ENCODE assay signal across 11 cellular contexts in genomic region chr17:36932383-36933173, GRCh38. TPM values are rescaled to one million over a fixed set of nuclear protein-coding genes. Genes with fewer than 3 reads are reported as not detected.
A peak's percentile ranks its signal among the peaks of the same experiment; 100 is the strongest.
DNase-seq lines count a peak whose midpoint lies in the region; ATAC-seq, FAIRE-seq and TF ChIP-seq lines count a peak whose summit lies in the region.
"Had no signal": no experiment of that assay in that cellular context is flagged by ENCODE, and none has a peak within 500 bp of the region (broad histone marks: within the 10 kb centered on the region; RNA-seq: fewer than 3 reads in every experiment).

No MANE protein-coding gene starts in this region.

- ATAC-seq in GM12878: no peak
- ATAC-seq in HG03378 (IDR thresholded peaks at IDR 0.05; ENCODE audit: unreplicated experiment): no peak
- no peak for ATAC-seq in GM18520 (IDR thresholded peaks at IDR 0.05; ENCODE audit: unreplicated experiment)

- no peaks in the 10 kb centered on the region for H3K79me2 ChIP-seq in GM12878 (ENCODE audit: control insufficient read depth, insufficient read depth, low read length)

- CTCF ChIA-PET in A673 (lab: Charles Lee) (no interaction called here), GM12878 (lab: Yijun Ruan, JAX) (no interaction called here)

- FAIRE-seq in GM12878 (lab: Jason Lieb, UNC): no peak

- BruUV-seq in A673 (replicated peaks; lab: Mats Ljungman, UMichigan) (no TSS peak), GM12878 (replicated peaks; lab: Mats Ljungman, UMichigan) (no TSS peak)

- DNase-seq in A673 (ENCODE audit: low spot score): no peak
- DNase-seq in GM10266 (ENCODE audit: extremely low spot score): peak; percentile 41
- no peak for DNase-seq in GM12878 (ENCODE audit: low read depth, low spot score)
- no peak for DNase-seq in mesothelial cell of epicardium (ENCODE audit: low spot score in 2 of 2, unreplicated experiment in 2 of 2)
- no peak for DNase-seq in midbrain (lab: John Stamatoyannopoulos, UW)
- DNase-seq in foreskin fibroblast: no peak
- DNase-seq: NCI-H510A treated with DMSO at 0.1 percent for 48 hours had no signal

- H3K36me3 ChIP-seq in A673 (ENCODE audit: insufficient read depth, low read length, poor library complexity, severe bottlenecking) (no peaks in the 10 kb centered on the region), GM12878 (ENCODE audit: control insufficient read depth in 2 of 2, insufficient read depth in 2 of 2, low read length in 1 of 2) (no peaks in the 10 kb centered on the region)
- H3K36me3 ChIP-seq: ascending aorta, prostate gland had no signal

- TF ChIP-seq POLR2A in GM12878 (IDR thresholded peaks at IDR 0.05; ENCODE audit: low read depth, low read length): no peak

- POLR2A ChIA-PET in A673 (lab: Charles Lee; ENCODE audit: low non-redundant PET) (no interaction called here), GM12878 (lab: Charles Lee) (no interaction called here)

- TF ChIP-seq RAD21 in GM12878 (IDR thresholded peaks at IDR 0.05; ENCODE audit: insufficient read depth, low read depth, low read length): no peak

- H3K9me3 ChIP-seq in A673 (ENCODE audit: low read depth, low read length, poor library complexity, severe bottlenecking) (no peaks in the 10 kb centered on the region), GM12878 (replicated peaks; ENCODE audit: control insufficient read depth, insufficient read depth, low read length) (no peaks in the 10 kb centered on the region)
- H3K9me3 ChIP-seq: ascending aorta, prostate gland had no signal

- in situ Hi-C loops in GM12878 (cut with MboI): no loop called here

- SMC1A ChIA-PET in GM12878 (lab: Charles Lee; ENCODE audit: uncharacterized antibody, unreplicated experiment): no interaction called here

- H3K4me1 ChIP-seq in A673 (ENCODE audit: insufficient read depth, low read length, poor library complexity, severe bottlenecking): peaks cover 16% of the 10 kb centered on the region
- H3K4me1 ChIP-seq in GM12878 (ENCODE audit: control insufficient read depth, insufficient read depth, low read length): peaks cover 8% of the 10 kb centered on the region
- H3K4me1 ChIP-seq: prostate gland had no signal

- no peak overlapping the region for H2AFZ ChIP-seq in GM12878 (ENCODE audit: control insufficient read depth, low read depth, low read length)

- H3K9ac ChIP-seq in GM12878 (ENCODE audit: control insufficient read depth, insufficient read depth, low read length): no peak overlapping the region

- no peaks in the 10 kb centered on the region for H3K9me3 Mint-ChIP-seq in mesothelial cell of epicardium

- H3K27ac ChIP-seq in A673 (ENCODE audit: low read depth, low read length, poor library complexity, severe bottlenecking) (no peak overlapping the region), GM12878 (ENCODE audit: control insufficient read depth, insufficient read depth) (no peak overlapping the region)
- H3K27ac ChIP-seq: ascending aorta, prostate gland had no signal

- WGBS in GM12878 (ENCODE audit: insufficient coverage, insufficient replicate concordance, low lambda C conversion rate, missing lambda C conversion rate): 25% methylated on average over 33 of the region's 36 CpGs

- H3K4me3 ChIP-seq in A673 (ENCODE audit: low read depth, low read length, poor library complexity, severe bottlenecking): peak overlapping the region; percentile 23
- no peak overlapping the region for H3K4me3 ChIP-seq in GM12878
- H3K4me3 ChIP-seq in foreskin fibroblast (ENCODE audit: low read depth in 1 of 2, low read length in 2 of 2): no peak overlapping the region
- H3K4me3 ChIP-seq: prostate gland had no signal

- H4K20me1 ChIP-seq in GM12878 (ENCODE audit: control insufficient read depth, insufficient read depth): no peaks in the 10 kb centered on the region

- H3K4me1 Mint-ChIP-seq in mesothelial cell of epicardium: peaks cover 61% of the 10 kb centered on the region

- H3K4me2 ChIP-seq in GM12878 (ENCODE audit: control insufficient read depth, insufficient read depth): no peak overlapping the region

- RAD21 ChIA-PET in GM12878 (lab: Charles Lee; ENCODE audit: unreplicated experiment): no interaction called here

- H3K36me3 Mint-ChIP-seq in mesothelial cell of epicardium: no peaks in the 10 kb centered on the region

- peaks cover 80% of the 10 kb centered on the region for H3K27me3 ChIP-seq in A673 (replicated peaks; ENCODE audit: insufficient read depth, low read depth, low read length, poor library complexity)
- peaks cover 46 to 55% of the 10 kb centered on the region in 2 experiments for H3K27me3 ChIP-seq in GM12878 (replicated peaks in 1 of 2; ENCODE audit: control insufficient read depth in 2 of 2, insufficient read depth in 2 of 2, low read length in 1 of 2)

- intact Hi-C loops in A673 (cut with micrococcal nuclease; ENCODE audit: unreplicated experiment) (no loop called here), GM12878 (cut with micrococcal nuclease; ENCODE audit: unreplicated experiment) (no loop called here)

- peak overlapping the region; percentile 25 for H3K4me3 Mint-ChIP-seq in mesothelial cell of epicardium

- peaks cover 99% of the 10 kb centered on the region for H3K27me3 Mint-ChIP-seq in mesothelial cell of epicardium (ENCODE audit: low read depth)

- no peak for TF ChIP-seq EP300 in GM12878 (IDR thresholded peaks at IDR 0.05; ENCODE audit: borderline replicate concordance in 1 of 2, control insufficient read depth in 1 of 2, low read depth in 2 of 2, low read length in 2 of 2)

- TF ChIP-seq CTCF in A673 (conservative IDR thresholded peaks at IDR 0.05; ENCODE audit: low read depth, low read length) (no peak), GM10266 (IDR thresholded peaks at IDR 0.05; ENCODE audit: control insufficient read depth, insufficient read depth, low read depth, missing control alignments) (no peak), GM12878 (IDR thresholded peaks at IDR 0.05 in 2 of 3, conservative IDR thresholded peaks at IDR 0.05 in 1 of 3; ENCODE audit: control insufficient read depth in 2 of 3, extremely low read depth in 1 of 3, insufficient read depth in 1 of 3, low read depth in 3 of 3, low read length in 3 of 3) (no peak), mesothelial cell of epicardium (IDR thresholded peaks at IDR 0.05; ENCODE audit: unreplicated experiment) (no peak), foreskin fibroblast (IDR thresholded peaks at IDR 0.05; ENCODE audit: low read depth, low read length) (no peak)

- no peak overlapping the region for H3K27ac Mint-ChIP-seq in mesothelial cell of epicardium

TF ChIP-seq in GM12878, 131 proteins besides CTCF, POLR2A, EP300 and RAD21:
- TF ChIP-seq TCF12 (IDR thresholded peaks at IDR 0.05; ENCODE audit: low read depth, low read length) (no peak), EZH2 (IDR thresholded peaks at IDR 0.05; ENCODE audit: borderline replicate concordance, control insufficient read depth, low read depth, low read length) (peak; percentile 77; the same call in 1 of the 2 replicates), SRF (IDR thresholded peaks at IDR 0.05; ENCODE audit: low read depth in 2 of 2, low read length in 2 of 2) (peak in 1 of 2 experiments; percentile 29; a peak in 1 of 4 replicates)

RNA-seq across cellular contexts. Expression of gene LHX1, which starts 4.7 kb away (rescaled TPM):
- total RNA-seq in A673 (2021): not detected in 2 replicates
- total RNA-seq in GM12878 (2013; cell fraction: nucleolus; rRNA removed): not detected in 2 replicates
- not detected in 2 replicates for total RNA-seq in GM12878 (2014; rRNA removed)
- not detected in 2 replicates for total RNA-seq in GM12878 (2014; rRNA removed; fragmentation: Illumina TruSeq; extraction: Trizol)
- total RNA-seq in GM12878 (2021): not detected in 2 replicates
- polyA plus RNA-seq in GM12878 (2011; ENCODE audit: low read depth): not detected
- polyA plus RNA-seq in GM12878 (2011; rRNA removed): not detected in 2 replicates
- polyA plus RNA-seq in GM12878 (2011; cell fraction: cytosol; rRNA removed): not detected in 2 replicates
- polyA plus RNA-seq in GM12878 (2011; cell fraction: nucleus; rRNA removed): not detected in 2 replicates
- polyA plus RNA-seq in GM12878 (2012): 0.07 and 0.21 TPM in 2 replicates
- polyA plus RNA-seq in GM12878 (2014; fragmentation: Illumina TruSeq; extraction: Trizol): not detected in 2 replicates
- not detected for polyA plus RNA-seq in GM12878 (2014; fragmentation: Nextera tagmentation; extraction: Ambion mirVana)
- polyA plus RNA-seq in GM12878 (2014; rRNA removed): not detected in 2 replicates
- polyA plus RNA-seq in GM12878 (2016; fragmentation: Nextera tagmentation; extraction: Ambion mirVana): not detected
- polyA minus RNA-seq in GM12878 (2011; rRNA and poly(A)+ RNA removed): not detected in 2 replicates
- polyA minus RNA-seq in GM12878 (2011; cell fraction: cytosol; rRNA and poly(A)+ RNA removed): not detected in 2 replicates
- polyA minus RNA-seq in GM12878 (2011; cell fraction: nucleus; rRNA and poly(A)+ RNA removed): not detected in 2 replicates
- total RNA-seq in mesothelial cell of epicardium: not detected in 3 replicates
- total RNA-seq: ascending aorta, prostate gland had no signal

RNA-seq across cellular contexts. Expression of gene AATF, which starts 16.2 kb away (rescaled TPM):
- 51.3 and 54.7 TPM in 2 replicates for total RNA-seq in A673 (2021)
- total RNA-seq in GM12878 (2013; cell fraction: nucleolus; rRNA removed): 51.6 and 56.9 TPM in 2 replicates
- total RNA-seq in GM12878 (2014; rRNA removed): 63.4 and 74.9 TPM in 2 replicates
- 76.4 and 80.8 TPM in 2 replicates for total RNA-seq in GM12878 (2014; rRNA removed; fragmentation: Illumina TruSeq; extraction: Trizol)
- 85.6 and 90.2 TPM in 2 replicates for total RNA-seq in GM12878 (2021)
- 45.1 TPM for polyA plus RNA-seq in GM12878 (2011; ENCODE audit: low read depth)
- polyA plus RNA-seq in GM12878 (2011; rRNA removed): 33.6 and 38.2 TPM in 2 replicates
- 33.5 and 35.9 TPM in 2 replicates for polyA plus RNA-seq in GM12878 (2011; cell fraction: cytosol; rRNA removed)
- 17.6 and 30.8 TPM in 2 replicates for polyA plus RNA-seq in GM12878 (2011; cell fraction: nucleus; rRNA removed)
- polyA plus RNA-seq in GM12878 (2012): 65.2 and 88.3 TPM in 2 replicates
- polyA plus RNA-seq in GM12878 (2014; fragmentation: Illumina TruSeq; extraction: Trizol): 87.0 and 94.8 TPM in 2 replicates
- 10 to 100 TPM; 36.8 to 48.0 TPM for polyA plus RNA-seq in GM12878 (2014; fragmentation: Nextera tagmentation; extraction: Ambion mirVana)
- 64.2 and 91.7 TPM in 2 replicates for polyA plus RNA-seq in GM12878 (2014; rRNA removed)
- 100 to 1,000 TPM; 105 to 110 TPM for polyA plus RNA-seq in GM12878 (2016; fragmentation: Nextera tagmentation; extraction: Ambion mirVana)
- 25.5 and 40.6 TPM in 2 replicates for polyA minus RNA-seq in GM12878 (2011; rRNA and poly(A)+ RNA removed)
- 21.2 and 25.7 TPM in 2 replicates for polyA minus RNA-seq in GM12878 (2011; cell fraction: cytosol; rRNA and poly(A)+ RNA removed)
- polyA minus RNA-seq in GM12878 (2011; cell fraction: nucleus; rRNA and poly(A)+ RNA removed): 11.4 and 22.5 TPM in 2 replicates
- total RNA-seq in mesothelial cell of epicardium: 31.3 to 36.2 TPM (median 33.9 TPM) in 3 replicates
